9 cellular contexts compared by ENCODE assay signal in genomic region chr2:37456479-37456878, GRCh38.
DNase-seq lines count a peak whose midpoint lies in the region; ATAC-seq and TF ChIP-seq lines count a peak whose summit lies in the region.
"Had no signal": no experiment of that assay in that cellular context is flagged by ENCODE, and none has a peak within 500 bp of the region (broad histone marks: within the 10 kb centered on the region; RNA-seq: fewer than 3 reads in every experiment).

No MANE protein-coding gene starts in this region.

- H3K9me3 ChIP-seq in MG63 (no peaks in the 10 kb centered on the region), mesenchymal stem cell (ENCODE audit: control insufficient read depth, low read length) (no peaks in the 10 kb centered on the region)

- TF ChIP-seq CTCF in omental fat pad (IDR thresholded peaks at IDR 0.05) = no peak

- peak overlapping the region in 1 of 2 experiments; percentile 73 for H3K14ac ChIP-seq in mesenchymal stem cell (ENCODE audit: low read length in 2 of 2)

- no peak overlapping the region for H2AFZ ChIP-seq in mesenchymal stem cell (ENCODE audit: low read depth, low read length)

- H3K27ac ChIP-seq in mesenchymal stem cell (ENCODE audit: low read length, poor library complexity, severe bottlenecking) = no peak overlapping the region

- H3K9ac ChIP-seq in mesenchymal stem cell (ENCODE audit: low read length) = peak overlapping the region; percentile 68

- H4K91ac ChIP-seq in mesenchymal stem cell (ENCODE audit: low read length) = peak overlapping the region; percentile 68

- DNase-seq in CMK (ENCODE audit: low read depth) (peak; percentile 87), MG63 (peak; percentile 55), mesenchymal stem cell (no peak), omental fat pad (ENCODE audit: low spot score) (no peak), NCI-H2196 (lab: John Stamatoyannopoulos, UW; ENCODE audit: unreplicated experiment) (no peak)
- DNase-seq in activated T-cell treated with anti-CD3 and anti-CD28 coated beads, Interleukin-2, amount 50 U/mL, for 48 hours = peak; percentile 27
- DNase-seq: amygdala had no signal

- H3K4me2 ChIP-seq in mesenchymal stem cell (ENCODE audit: low read length, poor library complexity, severe bottlenecking) = no peak overlapping the region

- WGBS in mesenchymal stem cell = 100% methylated on average over 1 of the region's 1 CpG

- peak overlapping the region; percentile 82 for H4K8ac ChIP-seq in mesenchymal stem cell (ENCODE audit: low read length)

- no peak overlapping the region for H3K23ac ChIP-seq in mesenchymal stem cell (ENCODE audit: low read length in 2 of 2)

- peaks cover 3% of the 10 kb centered on the region for H3K4me1 ChIP-seq in mesenchymal stem cell (ENCODE audit: control insufficient read depth, insufficient read depth, low read depth, low read length)

- peak overlapping the region; percentile 29 for H2AK5ac ChIP-seq in mesenchymal stem cell (ENCODE audit: low read length, severe bottlenecking)

- peak overlapping the region; percentile 95 to 99 for H2BK12ac ChIP-seq in mesenchymal stem cell (ENCODE audit: low read length in 2 of 2)

- H2BK15ac ChIP-seq in mesenchymal stem cell (ENCODE audit: low read depth, poor library complexity, severe bottlenecking) = peak overlapping the region; percentile 45

- H2BK120ac ChIP-seq in mesenchymal stem cell (ENCODE audit: low read depth, low read length) = no peak overlapping the region

- ATAC-seq in omental fat pad (ENCODE audit: low FRiP score) (no peak), HG02840 (IDR thresholded peaks at IDR 0.05; ENCODE audit: low FRiP score, unreplicated experiment) (no peak), HG03439 (IDR thresholded peaks at IDR 0.05; ENCODE audit: unreplicated experiment) (no peak)

- H3K27me3 ChIP-seq in MG63 (no peaks in the 10 kb centered on the region), mesenchymal stem cell (ENCODE audit: control insufficient read depth in 1 of 2, insufficient read depth in 1 of 2, low read length in 2 of 2) (no peaks in the 10 kb centered on the region)

- no peaks in the 10 kb centered on the region for H3K79me1 ChIP-seq in mesenchymal stem cell (replicated peaks; ENCODE audit: low read length, poor library complexity, severe bottlenecking)

- peak overlapping the region; percentile 85 to 89 for H3K18ac ChIP-seq in mesenchymal stem cell (ENCODE audit: low read depth in 1 of 2, low read length in 2 of 2)

- H3K4me3 ChIP-seq in MG63 (no peak overlapping the region), mesenchymal stem cell (ENCODE audit: insufficient read depth in 1 of 2, low read depth in 1 of 2, low read length in 2 of 2) (no peak overlapping the region)

- no peak overlapping the region for H2BK5ac ChIP-seq in mesenchymal stem cell (ENCODE audit: low read depth, low read length, poor library complexity, severe bottlenecking)

- no peaks in the 10 kb centered on the region for H3K36me3 ChIP-seq in MG63
- H3K36me3 ChIP-seq in mesenchymal stem cell (ENCODE audit: control insufficient read depth in 1 of 2, insufficient read depth in 2 of 2, low read depth in 1 of 2, low read length in 2 of 2) = no peaks in the 10 kb centered on the region

- H3K4ac ChIP-seq in mesenchymal stem cell (ENCODE audit: low read depth in 1 of 2, low read length in 2 of 2) = peak overlapping the region in 1 of 2 experiments; percentile 24

Comparison
In these comparisons a context has a peak if more than half of its experiments do, and no peak if none do; other contexts are left out.
1. DNase-seq: peak in CMK (single experiment), MG63 (single experiment) and activated T-cell treated with anti-CD3 and anti-CD28 coated beads, Interleukin-2, amount 50 U/mL, for 48 hours (2 of 2); none in mesenchymal stem cell (single experiment), omental fat pad (single experiment) and NCI-H2196 (single experiment).